Comparison of ENCODE assay signal across 16 cellular contexts in genomic region chr4:145083891-145084640, GRCh38. TPM values are rescaled to one million over a fixed set of nuclear protein-coding genes. Genes with fewer than 3 reads are reported as not detected.
DNase-seq lines count a peak whose midpoint lies in the region; ATAC-seq and TF ChIP-seq lines count a peak whose summit lies in the region.
"Had no signal": no experiment of that assay in that cellular context is flagged by ENCODE, and none has a peak within 500 bp of the region (broad histone marks: within the 10 kb centered on the region; RNA-seq: fewer than 3 reads in every experiment).

No MANE protein-coding gene starts in this region.

- no peak for TF ChIP-seq POLR2A in upper lobe of left lung (IDR thresholded peaks at IDR 0.05)

- TF ChIP-seq CTCF in astrocyte of the spinal cord (IDR thresholded peaks at IDR 0.05; ENCODE audit: low read depth, low read length) (no peak), upper lobe of left lung (IDR thresholded peaks at IDR 0.05) (no peak)

- peak; percentile 17 for DNase-seq in Daoy (ENCODE audit: low read depth)
- DNase-seq in HT1080 (ENCODE audit: low read depth) = peak; percentile 29
- peak; percentile 64 for DNase-seq in astrocyte of the spinal cord (ENCODE audit: low read depth, low spot score)
- DNase-seq in left kidney (ENCODE audit: low read depth, low spot score) = peak; percentile 18
- no peak for DNase-seq in cerebellar cortex (ENCODE audit: low spot score)
- no peak for DNase-seq in upper lobe of left lung
- no peak for DNase-seq in HuH-7 (ENCODE audit: low spot score)
- DNase-seq: activated gamma-delta T cell treated with Interleukin-2 at 50 U/mL for 16 hours; BE2C; DMS 273 treated with DMSO at 0.1 percent for 48 hours; effector memory CD8-positive, alpha-beta T cell; NCI-H187 treated with DMSO at 0.1 percent for 48 hours; NCI-H526; retina had no signal

- H3K4me3 ChIP-seq in astrocyte of the spinal cord (ENCODE audit: low read depth, low read length) = no peak overlapping the region
- no peak overlapping the region for H3K4me3 ChIP-seq in upper lobe of left lung
- H3K4me3 ChIP-seq: thoracic aorta had no signal

- H3K36me3 ChIP-seq in upper lobe of left lung = peaks cover 0 to 50% (median 3%) of the 10 kb centered on the region in 4 donors

- no peak for ATAC-seq in GM18519 (IDR thresholded peaks at IDR 0.05; ENCODE audit: low FRiP score, unreplicated experiment)
- ATAC-seq in upper lobe of left lung (ENCODE audit: low FRiP score in 2 of 2) = no peak
- ATAC-seq: effector memory CD8-positive, alpha-beta T cell had no signal

- H3K9me3 ChIP-seq in upper lobe of left lung = no peaks in the 10 kb centered on the region
- H3K9me3 ChIP-seq: BE2C, thoracic aorta had no signal

- no peaks in the 10 kb centered on the region for H3K27me3 ChIP-seq in upper lobe of left lung
- H3K27me3 ChIP-seq: BE2C had no signal

- WGBS in upper lobe of left lung, 2 donors = 100% methylated on average over 1 of the region's 1 CpG

- no peak overlapping the region for H3K27ac ChIP-seq in upper lobe of left lung
- H3K27ac ChIP-seq: thoracic aorta had no signal

- H3K4me1 ChIP-seq in upper lobe of left lung = no peaks in the 10 kb centered on the region
- H3K4me1 ChIP-seq: BE2C had no signal

- in situ Hi-C loops in astrocyte of the spinal cord (cut with HindIII; ENCODE audit: low sequenced_read_pairs) = no loop called here

- no peak for TF ChIP-seq EP300 in upper lobe of left lung (IDR thresholded peaks at IDR 0.05)

RNA-seq across cellular contexts. Expression of gene ANAPC10, which starts 13.9 kb away (rescaled TPM):
- total RNA-seq in Daoy (2014; rRNA removed; shearing (Covaris generic)) = 22.2 and 25.9 TPM in 2 replicates
- 28.9 and 31.7 TPM in 2 replicates for total RNA-seq in HT1080 (2014; rRNA removed; shearing (Covaris generic))
- 32.4 and 34.0 TPM in 2 replicates for polyA plus RNA-seq in HT1080 (2015; cell fraction: cytosol; rRNA removed)
- 19.0 and 23.1 TPM in 2 replicates for polyA plus RNA-seq in HT1080 (2015; cell fraction: nucleus; rRNA removed)
- total RNA-seq in upper lobe of left lung = 10 to 100 TPM in 5 of 6 donors, 1 to 10 TPM in 1; 8.7 to 50.6 (median 27.8) TPM

RNA-seq across cellular contexts. Expression of gene ABCE1, which starts 14.0 kb away (rescaled TPM):
- total RNA-seq in Daoy (2014; rRNA removed; shearing (Covaris generic)) = 159 and 171 TPM in 2 replicates
- total RNA-seq in HT1080 (2014; rRNA removed; shearing (Covaris generic)) = 182 and 187 TPM in 2 replicates
- polyA plus RNA-seq in HT1080 (2015; cell fraction: cytosol; rRNA removed) = 138 and 166 TPM in 2 replicates
- 231 and 276 TPM in 2 replicates for polyA plus RNA-seq in HT1080 (2015; cell fraction: nucleus; rRNA removed)
- 10 to 100 TPM; 13.7 to 86.5 (median 39.2) TPM for total RNA-seq in upper lobe of left lung

Comparison
In these comparisons a context has a peak if more than half of its experiments do, and no peak if none do; other contexts are left out.
1. DNase-seq: peak in Daoy (single experiment), HT1080 (single experiment), astrocyte of the spinal cord (single experiment) and left kidney (single experiment); none in cerebellar cortex (single experiment), upper lobe of left lung (0 of 2) and HuH-7 (single experiment).